4 cellular contexts compared by ENCODE assay signal in the genomic region with DNA sequence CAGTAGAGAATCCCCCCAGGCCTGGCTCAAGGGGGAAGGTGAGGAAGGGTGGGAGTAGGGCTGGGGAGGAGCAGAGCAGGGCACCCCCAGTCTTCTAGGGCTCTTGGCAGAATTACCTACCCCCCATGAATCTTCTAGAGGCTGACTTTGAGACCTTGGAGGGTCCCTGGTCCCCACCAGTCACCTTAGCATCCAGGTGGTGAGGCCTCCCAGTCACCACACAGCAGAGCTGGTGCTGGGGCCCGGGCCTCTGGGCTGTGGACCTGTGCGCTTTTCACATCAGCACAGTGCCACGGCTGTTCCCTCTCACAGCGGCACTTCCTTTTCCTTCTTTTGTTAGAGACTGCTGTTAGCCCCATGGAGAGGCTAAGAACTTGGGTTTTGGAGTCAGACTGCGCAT.
"Had no signal": no experiment of that assay in that cellular context is flagged by ENCODE, and none has a peak within 500 bp of the region (broad histone marks: within the 10 kb centered on the region; RNA-seq: fewer than 3 reads in every experiment).

No MANE protein-coding gene starts in this region.

- H3K27ac Mint-ChIP-seq: GM23338, H9 had no signal

- H3K4me3 Mint-ChIP-seq: GM23338, H9 had no signal

- H3K9me3 Mint-ChIP-seq: GM23338, H9 had no signal

- H2AFZ ChIP-seq: GM23338 had no signal

- ATAC-seq: GM23338 had no signal

- DNase-seq: H9, HCEC 1CT, IMR-90 had no signal

- H3K4me2 ChIP-seq: GM23338 had no signal

- H3K4me3 ChIP-seq: GM23338 had no signal
